Comparison of ENCODE assay signal across 21 cellular contexts in the genomic region with DNA sequence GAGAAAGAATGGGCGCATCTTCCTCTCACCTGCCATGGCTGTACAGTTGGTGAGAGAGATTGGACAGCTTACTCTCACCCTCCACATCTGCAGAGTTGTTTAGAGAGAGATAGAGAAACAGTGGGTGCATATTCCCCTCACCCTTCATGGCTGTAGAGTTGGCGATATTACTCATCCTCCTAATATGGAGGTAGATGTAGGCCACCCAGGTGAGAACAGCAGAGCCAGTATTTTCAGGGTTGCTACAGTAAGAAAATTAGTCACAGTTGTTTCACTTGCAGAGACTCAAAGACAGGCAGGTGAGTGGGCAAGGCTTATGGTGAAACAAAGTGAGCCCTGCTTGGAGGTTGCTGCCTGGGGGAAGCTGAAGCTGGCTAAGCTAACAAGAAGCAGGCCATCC.
A peak's percentile ranks its signal among the peaks of the same experiment; 100 is the strongest.
DNase-seq lines count a peak whose midpoint lies in the region; ATAC-seq lines count a peak whose summit lies in the region.
"Had no signal": no experiment of that assay in that cellular context is flagged by ENCODE, and none has a peak within 500 bp of the region (broad histone marks: within the 10 kb centered on the region; RNA-seq: fewer than 3 reads in every experiment).

No MANE protein-coding gene starts in this region.

- CTCF ChIA-PET in activated naive CD4-positive, alpha-beta T cell treated with anti-CD3 and anti-CD28 coated beads for 36 hours (lab: Charles Lee): no interaction called here

- ATAC-seq in GM18870 (IDR thresholded peaks at IDR 0.05; ENCODE audit: unreplicated experiment) (peak; percentile 73), HG03175 (IDR thresholded peaks at IDR 0.05; ENCODE audit: unreplicated experiment) (peak; percentile 57)
- peak; percentile 49 for ATAC-seq in stimulated activated memory B cell treated with anti-CD40 and anti-IgM and Interleukin-4, amounts not matched to agents 10 μg/mL and 1 μg/mL and 100 μg/mL, for 72 hours
- ATAC-seq: foreskin keratinocyte, GM12878, left colon had no signal

- H3K4me1 Mint-ChIP-seq in activated naive CD4-positive, alpha-beta T cell treated with anti-CD3 and anti-CD28 coated beads for 36 hours (ENCODE audit: low read depth): peaks cover 12% of the 10 kb centered on the region
- peaks cover 13% of the 10 kb centered on the region for H3K4me1 Mint-ChIP-seq in stimulated activated memory B cell treated with anti-CD40 and anti-IgM and Interleukin-4, amounts not matched to agents 10 μg/mL and 1 μg/mL and 100 μg/mL, for 72 hours

- no peak overlapping the region for H3K27ac Mint-ChIP-seq in activated naive CD4-positive, alpha-beta T cell treated with anti-CD3 and anti-CD28 coated beads for 36 hours
- no peak overlapping the region for H3K27ac Mint-ChIP-seq in stimulated activated memory B cell treated with anti-CD40 and anti-IgM and Interleukin-4, amounts not matched to agents 10 μg/mL and 1 μg/mL and 100 μg/mL, for 72 hours
- H3K27ac Mint-ChIP-seq: activated CD4-positive, alpha-beta T cell treated with anti-CD3 and anti-CD28 coated beads, Interleukin-2, amount 10 ng/mL, durations not matched to agents 7 days and 5 days; memory B cell; progenitor cell of endocrine pancreas had no signal

- H3K36me3 Mint-ChIP-seq in activated naive CD4-positive, alpha-beta T cell treated with anti-CD3 and anti-CD28 coated beads for 36 hours (ENCODE audit: low read depth): no peaks in the 10 kb centered on the region
- H3K36me3 Mint-ChIP-seq in stimulated activated memory B cell treated with anti-CD40 and anti-IgM and Interleukin-4, amounts not matched to agents 10 μg/mL and 1 μg/mL and 100 μg/mL, for 72 hours: no peaks in the 10 kb centered on the region
- H3K36me3 Mint-ChIP-seq: memory B cell had no signal

- H3K9me3 Mint-ChIP-seq in activated naive CD4-positive, alpha-beta T cell treated with anti-CD3 and anti-CD28 coated beads for 36 hours: no peaks in the 10 kb centered on the region
- peaks cover 4% of the 10 kb centered on the region for H3K9me3 Mint-ChIP-seq in stimulated activated memory B cell treated with anti-CD40 and anti-IgM and Interleukin-4, amounts not matched to agents 10 μg/mL and 1 μg/mL and 100 μg/mL, for 72 hours
- H3K9me3 Mint-ChIP-seq: activated CD4-positive, alpha-beta T cell treated with anti-CD3 and anti-CD28 coated beads, Interleukin-2, amount 10 ng/mL, durations not matched to agents 7 days and 5 days; memory B cell had no signal

- peak; percentile 25 for DNase-seq in activated naive CD4-positive, alpha-beta T cell treated with anti-CD3 and anti-CD28 coated beads for 36 hours
- no peak for DNase-seq in activated naive CD4-positive, alpha-beta T cell treated with anti-CD3 and anti-CD28 coated beads, Interleukin-2, amount 50 U/mL, for 16 hours
- DNase-seq in H4 (ENCODE audit: low spot score) (no peak), NCI-H524 (lab: John Stamatoyannopoulos, UW) (no peak)
- DNase-seq: activated CD4-positive, alpha-beta T cell treated with anti-CD3 and anti-CD28 coated beads, Interleukin-2, amount 10 ng/mL, durations not matched to agents 7 days and 5 days; activated CD8-positive, alpha-beta memory T cell treated with anti-CD3 and anti-CD28 coated beads, Interleukin-2, amount 50 U/mL, for 48 hours; C1 segment of cervical spinal cord; Calu3; effector memory CD4-positive, alpha-beta T cell; foreskin keratinocyte; left colon; NCI-H187; NCI-H2171 treated with DMSO at 0.1 percent for 48 hours; NCI-H524 treated with DMSO at 0.1 percent for 48 hours; sigmoid colon had no signal

- intact Hi-C loops in activated naive CD4-positive, alpha-beta T cell treated with anti-CD3 and anti-CD28 coated beads for 36 hours (cut with micrococcal nuclease): no loop called here

- H3K4me3 Mint-ChIP-seq in activated naive CD4-positive, alpha-beta T cell treated with anti-CD3 and anti-CD28 coated beads for 36 hours: no peak overlapping the region
- H3K4me3 Mint-ChIP-seq in stimulated activated memory B cell treated with anti-CD40 and anti-IgM and Interleukin-4, amounts not matched to agents 10 μg/mL and 1 μg/mL and 100 μg/mL, for 72 hours: no peak overlapping the region
- H3K4me3 Mint-ChIP-seq: activated CD4-positive, alpha-beta T cell treated with anti-CD3 and anti-CD28 coated beads, Interleukin-2, amount 10 ng/mL, durations not matched to agents 7 days and 5 days; memory B cell had no signal

- H3K27me3 Mint-ChIP-seq in activated naive CD4-positive, alpha-beta T cell treated with anti-CD3 and anti-CD28 coated beads for 36 hours (ENCODE audit: low read depth): peaks cover 2% of the 10 kb centered on the region
- peaks cover 9% of the 10 kb centered on the region for H3K27me3 Mint-ChIP-seq in stimulated activated memory B cell treated with anti-CD40 and anti-IgM and Interleukin-4, amounts not matched to agents 10 μg/mL and 1 μg/mL and 100 μg/mL, for 72 hours
